ENCODE assay signal across 18 cellular contexts in genomic region chr2:6759689-6760088, GRCh38.
DNase-seq lines count a peak whose midpoint lies in the region; ATAC-seq and TF ChIP-seq lines count a peak whose summit lies in the region.
"Had no signal": no experiment of that assay in that cellular context is flagged by ENCODE, and none has a peak within 500 bp of the region (broad histone marks: within the 10 kb centered on the region; RNA-seq: fewer than 3 reads in every experiment).

No MANE protein-coding gene starts in this region.

- no peak overlapping the region for H3K9ac ChIP-seq in IMR-90 (ENCODE audit: low read depth, low read length)
- no peak overlapping the region for H3K9ac ChIP-seq in trophoblast cell (ENCODE audit: low read length)
- H3K9ac ChIP-seq: BLaER1 had no signal

- no peak overlapping the region for H2BK120ac ChIP-seq in IMR-90 (ENCODE audit: low read depth, low read length)
- H2BK120ac ChIP-seq in trophoblast cell (ENCODE audit: insufficient read depth, low read length, poor library complexity) = no peak overlapping the region

- H3K4me1 Mint-ChIP-seq in stimulated activated effector memory CD8-positive, alpha-beta T cell treated with anti-CD3 and anti-CD28 coated beads, Interleukin-12 subunit alpha, Interleukin-12 subunit beta, amount 100 ng/mL, for 72 hours = no peaks in the 10 kb centered on the region
- H3K4me1 Mint-ChIP-seq: B cell; CD4-positive, CD25-positive, alpha-beta regulatory T cell had no signal

- H3K4me2 ChIP-seq in IMR-90 (ENCODE audit: low read depth, low read length) = no peak overlapping the region
- H3K4me2 ChIP-seq in trophoblast cell (ENCODE audit: low read length) = no peak overlapping the region
- H3K4me2 ChIP-seq: BLaER1, GM23338 had no signal

- H2AK9ac ChIP-seq in IMR-90 (replicated peaks; ENCODE audit: low read depth, low read length, poor library complexity) = no peak overlapping the region

- intact Hi-C loops in IMR-90 (cut with micrococcal nuclease) (no loop called here), esophagus muscularis mucosa (cut with DNase I) (no loop called here)

- H3K4ac ChIP-seq in IMR-90 (ENCODE audit: low read depth, low read length) (no peak overlapping the region), trophoblast cell (ENCODE audit: low read depth, low read length) (no peak overlapping the region)

- no peak overlapping the region for H2BK15ac ChIP-seq in IMR-90 (ENCODE audit: low read depth, low read length)

- no peaks in the 10 kb centered on the region for H3K36me3 Mint-ChIP-seq in stimulated activated effector memory CD8-positive, alpha-beta T cell treated with anti-CD3 and anti-CD28 coated beads, Interleukin-12 subunit alpha, Interleukin-12 subunit beta, amount 100 ng/mL, for 72 hours
- H3K36me3 Mint-ChIP-seq: CD4-positive, CD25-positive, alpha-beta regulatory T cell; CD8-positive, alpha-beta T cell had no signal

- H3K4me3 Mint-ChIP-seq in stimulated activated effector memory CD8-positive, alpha-beta T cell treated with anti-CD3 and anti-CD28 coated beads, Interleukin-12 subunit alpha, Interleukin-12 subunit beta, amount 100 ng/mL, for 72 hours = no peak overlapping the region
- H3K4me3 Mint-ChIP-seq: B cell; CD4-positive, CD25-positive, alpha-beta regulatory T cell; CD8-positive, alpha-beta T cell; GM23338 had no signal

- H3K9me1 ChIP-seq in IMR-90 (ENCODE audit: insufficient read depth, low read length) = no peaks in the 10 kb centered on the region

- H3K4me1 ChIP-seq in IMR-90 (ENCODE audit: control insufficient read depth, insufficient read depth, low read length) (no peaks in the 10 kb centered on the region), esophagus muscularis mucosa (no peaks in the 10 kb centered on the region), trophoblast cell (ENCODE audit: control insufficient read depth in 1 of 2, insufficient read depth in 2 of 2, low read length in 2 of 2) (no peaks in the 10 kb centered on the region)
- H3K4me1 ChIP-seq: HAP-1 had no signal

- no peak overlapping the region for H4K12ac ChIP-seq in trophoblast cell (ENCODE audit: low read depth, low read length)

- no peaks in the 10 kb centered on the region for H3K79me1 ChIP-seq in IMR-90 (ENCODE audit: low read depth in 1 of 2, low read length in 2 of 2)
- no peaks in the 10 kb centered on the region for H3K79me1 ChIP-seq in trophoblast cell (ENCODE audit: low read length)

- DNase-seq in IMR-90 = no peak
- peak; percentile 85 for DNase-seq in esophagus muscularis mucosa (ENCODE audit: extremely low spot score)
- no peak for DNase-seq in trophoblast cell
- DNase-seq in stimulated activated effector memory CD8-positive, alpha-beta T cell treated with anti-CD3 and anti-CD28 coated beads, Interleukin-12 subunit alpha, Interleukin-12 subunit beta, amount 100 ng/mL, for 72 hours (ENCODE audit: low spot score in 2 of 2) = no peak
- DNase-seq in NCI-H1436 treated with DMSO at 0.1 percent for 48 hours (lab: John Stamatoyannopoulos, UW) = no peak
- no peak for DNase-seq in A172 (ENCODE audit: low spot score)
- DNase-seq: CD4-positive, CD25-positive, alpha-beta regulatory T cell; CD8-positive, alpha-beta T cell; DMS 273 treated with DMSO at 0.1 percent for 48 hours; DMS79; EL; GDM1 had no signal

- H2BK5ac ChIP-seq in IMR-90 (ENCODE audit: low read depth, low read length, poor library complexity, severe bottlenecking) = peak overlapping the region; percentile 65
- no peak overlapping the region for H2BK5ac ChIP-seq in trophoblast cell (ENCODE audit: low read depth, low read length, poor library complexity)

- TF ChIP-seq POLR2A in IMR-90 (IDR thresholded peaks at IDR 0.05; ENCODE audit: low read depth, low read length) (no peak), esophagus muscularis mucosa (IDR thresholded peaks at IDR 0.05; ENCODE audit: low read depth) (no peak)

- POLR2A ChIA-PET in IMR-90 (lab: Charles Lee; ENCODE audit: unreplicated experiment) = no interaction called here

- H3K18ac ChIP-seq in IMR-90 (ENCODE audit: low read depth, low read length) (no peak overlapping the region), trophoblast cell (ENCODE audit: low read length) (no peak overlapping the region)

- H3K9me3 ChIP-seq in IMR-90 (ENCODE audit: control insufficient read depth, insufficient read depth, low read length) (peaks cover 2% of the 10 kb centered on the region; the same call in 1 of the 2 replicates), esophagus muscularis mucosa (no peaks in the 10 kb centered on the region), trophoblast cell (ENCODE audit: insufficient read depth, low read depth, low read length) (peaks cover 9% of the 10 kb centered on the region)
- H3K9me3 ChIP-seq: BLaER1, HAP-1 had no signal

- no peaks in the 10 kb centered on the region for H3K36me3 ChIP-seq in IMR-90 (ENCODE audit: control insufficient read depth, insufficient read depth, low read length)
- H3K36me3 ChIP-seq in esophagus muscularis mucosa = no peaks in the 10 kb centered on the region
- no peaks in the 10 kb centered on the region for H3K36me3 ChIP-seq in trophoblast cell (ENCODE audit: control insufficient read depth in 1 of 2, insufficient read depth in 2 of 2, low read length in 2 of 2)
- H3K36me3 ChIP-seq: BLaER1, HAP-1 had no signal

- H2AFZ ChIP-seq in IMR-90 (replicated peaks; ENCODE audit: low read length, poor library complexity) (no peak overlapping the region), trophoblast cell (ENCODE audit: insufficient read depth, low read length, poor library complexity) (no peak overlapping the region)
- H2AFZ ChIP-seq: GM23338 had no signal

- in situ Hi-C loops in IMR-90 (cut with MboI; ENCODE audit: low sequenced_read_pairs) = no loop called here

- dilution Hi-C loops in IMR-90 (cut with HindIII; ENCODE audit: low sequenced_read_pairs, unreplicated experiment) = no loop called here

- H4K5ac ChIP-seq in IMR-90 (ENCODE audit: low read depth, low read length) = no peak overlapping the region

- H3K23ac ChIP-seq in IMR-90 (ENCODE audit: low read depth, low read length) = no peak overlapping the region
- H3K23ac ChIP-seq in trophoblast cell (ENCODE audit: low read length) = peak overlapping the region; percentile 22

- no peak overlapping the region for H3K56ac ChIP-seq in IMR-90 (ENCODE audit: extremely low read depth, insufficient read depth, low read length)

- no peak overlapping the region for H2BK20ac ChIP-seq in IMR-90 (ENCODE audit: low read depth, low read length)

- no peaks in the 10 kb centered on the region for H3K27me3 ChIP-seq in IMR-90 (ENCODE audit: control insufficient read depth, insufficient read depth, low read length)
- no peaks in the 10 kb centered on the region for H3K27me3 ChIP-seq in esophagus muscularis mucosa
- H3K27me3 ChIP-seq in trophoblast cell (ENCODE audit: insufficient read depth, low read length) = no peaks in the 10 kb centered on the region
- H3K27me3 ChIP-seq: BLaER1 had no signal

- ATAC-seq in IMR-90 (ENCODE audit: low read depth) = no peak
- no peak for ATAC-seq in stimulated activated effector memory CD8-positive, alpha-beta T cell treated with anti-CD3 and anti-CD28 coated beads, Interleukin-12 subunit alpha, Interleukin-12 subunit beta, amount 100 ng/mL, for 72 hours
- ATAC-seq: CD8-positive, alpha-beta T cell; GM12878; GM23338 had no signal

- H3K4me3 ChIP-seq in IMR-90 (ENCODE audit: insufficient read depth, low read depth, low read length) (no peak overlapping the region), esophagus muscularis mucosa (no peak overlapping the region), trophoblast cell (ENCODE audit: low read depth, low read length) (peak overlapping the region; percentile 39)
- H3K4me3 ChIP-seq: BLaER1, GM12878, GM23338, HAP-1 had no signal

- no peaks in the 10 kb centered on the region for H3K79me2 ChIP-seq in trophoblast cell (ENCODE audit: control insufficient read depth, insufficient read depth, low read length, poor library complexity)

- CTCF ChIA-PET in IMR-90 (lab: Yijun Ruan, JAX) = no interaction called here

- TF ChIP-seq RAD21 in IMR-90 (IDR thresholded peaks at IDR 0.05; ENCODE audit: low read length) = no peak

- no peak overlapping the region for H2AK5ac ChIP-seq in IMR-90 (ENCODE audit: low read depth, low read length)
- no peak overlapping the region for H2AK5ac ChIP-seq in trophoblast cell (ENCODE audit: low read length)

- 100% methylated on average over 1 of the region's 2 CpGs; no CpG with 5 or more reads in 1 of the 2 experiments for WGBS in IMR-90 (ENCODE audit: extremely low coverage in 2 of 2, insufficient read length in 1 of 2), 2 experiments
- 92% methylated on average over 2 of the region's 2 CpGs for WGBS in esophagus muscularis mucosa
- WGBS in trophoblast cell (ENCODE audit: extremely low coverage, insufficient coverage, insufficient read length) = no CpG with 5 or more reads among the region's 2 CpGs

- H3K9me3 Mint-ChIP-seq in stimulated activated effector memory CD8-positive, alpha-beta T cell treated with anti-CD3 and anti-CD28 coated beads, Interleukin-12 subunit alpha, Interleukin-12 subunit beta, amount 100 ng/mL, for 72 hours = no peaks in the 10 kb centered on the region
- H3K9me3 Mint-ChIP-seq: CD8-positive, alpha-beta T cell had no signal

- H4K20me1 ChIP-seq in IMR-90 (ENCODE audit: insufficient read depth, low read length) = no peaks in the 10 kb centered on the region
- H4K20me1 ChIP-seq: BLaER1 had no signal

- H3K27ac ChIP-seq in IMR-90 (ENCODE audit: insufficient read depth, low read length) (no peak overlapping the region), esophagus muscularis mucosa (replicated peaks in 1 of 4) (no peak overlapping the region), trophoblast cell (ENCODE audit: low read depth, low read length) (no peak overlapping the region)
- H3K27ac ChIP-seq: BLaER1, C4-2B had no signal

- H2BK12ac ChIP-seq in trophoblast cell (ENCODE audit: low read length) = no peak overlapping the region

- H4K91ac ChIP-seq in IMR-90 (ENCODE audit: insufficient read depth, low read depth, low read length) (no peak overlapping the region), trophoblast cell (ENCODE audit: low read depth, low read length) (no peak overlapping the region)

- H3K27ac Mint-ChIP-seq in stimulated activated effector memory CD8-positive, alpha-beta T cell treated with anti-CD3 and anti-CD28 coated beads, Interleukin-12 subunit alpha, Interleukin-12 subunit beta, amount 100 ng/mL, for 72 hours = no peak overlapping the region
- H3K27ac Mint-ChIP-seq: B cell; CD4-positive, CD25-positive, alpha-beta regulatory T cell; CD8-positive, alpha-beta T cell; GM23338 had no signal

- no peak for TF ChIP-seq EP300 in esophagus muscularis mucosa (IDR thresholded peaks at IDR 0.05)

- H4K8ac ChIP-seq in IMR-90 (ENCODE audit: low read depth in 2 of 2, low read length in 2 of 2) (no peak overlapping the region), trophoblast cell (ENCODE audit: low read depth, low read length) (no peak overlapping the region)

- no TSS peak for BruUV-seq in IMR-90 (replicated peaks; lab: Mats Ljungman, UMichigan)

- no peak overlapping the region for H3K14ac ChIP-seq in IMR-90 (replicated peaks; ENCODE audit: low read depth, low read length)
- H3K14ac ChIP-seq in trophoblast cell (ENCODE audit: low read length) = no peak overlapping the region

- TF ChIP-seq CTCF in IMR-90 (conservative IDR thresholded peaks at IDR 0.05; ENCODE audit: low read depth, low read length) = no peak
- TF ChIP-seq CTCF in esophagus muscularis mucosa (IDR thresholded peaks at IDR 0.05) = no peak

TF ChIP-seq in IMR-90, 13 proteins besides CTCF, POLR2A, EP300 and RAD21 (continues in another document):
- TF ChIP-seq RFX5 (IDR thresholded peaks at IDR 0.05; ENCODE audit: low read depth, low read length) = no peak
- TF ChIP-seq MXI1 (IDR thresholded peaks at IDR 0.05; ENCODE audit: borderline replicate concordance, low read depth, low read length) = no peak
